Comparison of ENCODE assay signal across 31 cellular contexts in the genomic region with DNA sequence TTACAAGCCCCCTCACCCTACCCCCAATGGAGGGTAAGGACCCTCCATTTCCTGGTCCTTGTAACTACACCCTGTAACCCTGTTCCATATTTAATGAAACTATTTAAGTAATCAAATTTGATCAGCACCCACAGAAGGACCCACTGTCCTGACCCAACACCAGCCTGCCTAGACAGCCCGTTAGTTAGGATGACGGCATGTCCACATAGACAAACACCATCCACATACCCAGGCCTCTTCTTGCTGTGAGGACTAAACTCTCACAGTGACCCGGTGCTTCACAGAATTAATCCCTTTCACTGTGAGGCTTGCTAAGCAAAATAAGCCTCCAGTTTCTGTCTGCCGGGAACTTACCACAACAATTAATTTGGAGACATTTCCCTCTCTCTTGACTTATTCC. TPM values are rescaled to one million over a fixed set of nuclear protein-coding genes. Genes with fewer than 3 reads are reported as not detected.
"Had no signal": no experiment of that assay in that cellular context is flagged by ENCODE, and none has a peak within 500 bp of the region (broad histone marks: within the 10 kb centered on the region; RNA-seq: fewer than 3 reads in every experiment).

No MANE protein-coding gene starts in this region.

- H3K9me3 ChIP-seq: esophagus squamous epithelium, gastroesophageal sphincter, heart left ventricle had no signal

- H3K27ac Mint-ChIP-seq: activated B cell treated with CpG ODN at 0.5 μM for 24 hours; activated CD8-positive, alpha-beta T cell treated with anti-CD3 and anti-CD28 coated beads for 36 hours; activated naive CD8-positive, alpha-beta T cell; activated T-helper 17 cell treated with anti-CD3 and anti-CD28 coated beads, Interleukin-2, amount 50 U/mL, for 72 hours; dendritic cell treated with granulocyte-macrophage colony-stimulating factor and Interleukin-4, amounts not matched to agents 40 ng/mL and 50 ng/mL, for 4 days; effector memory CD8-positive, alpha-beta T cell had no signal

- ATAC-seq: activated CD4-positive, CD25-positive, alpha-beta regulatory T cell treated with anti-CD3 and anti-CD28 coated beads, Interleukin-2, amount 50 U/mL, for 24 hours; activated CD8-positive, alpha-beta T cell treated with anti-CD3 and anti-CD28 coated beads for 36 hours; activated T-cell treated with anti-CD3 and anti-CD28 coated beads, Interleukin-2, amount 50 U/mL, for 4 hours; activated T-helper 17 cell treated with anti-CD3 and anti-CD28 coated beads, Interleukin-2, amount 50 U/mL, for 72 hours; effector memory CD8-positive, alpha-beta T cell; gastroesophageal sphincter; heart left ventricle had no signal

- H3K4me3 Mint-ChIP-seq: activated B cell treated with CpG ODN at 0.5 μM for 24 hours; activated CD8-positive, alpha-beta T cell treated with anti-CD3 and anti-CD28 coated beads for 36 hours; activated naive CD8-positive, alpha-beta T cell; activated T-cell treated with anti-CD3 and anti-CD28 coated beads, Interleukin-2, amount 50 U/mL, for 4 hours; activated T-helper 17 cell treated with anti-CD3 and anti-CD28 coated beads, Interleukin-2, amount 50 U/mL, for 72 hours; central memory CD8-positive, alpha-beta T cell; dendritic cell treated with granulocyte-macrophage colony-stimulating factor and Interleukin-4, amounts not matched to agents 40 ng/mL and 50 ng/mL, for 4 days; effector memory CD8-positive, alpha-beta T cell had no signal

- H3K36me3 Mint-ChIP-seq: activated naive CD8-positive, alpha-beta T cell had no signal

- H3K9me3 Mint-ChIP-seq: activated T-cell treated with anti-CD3 and anti-CD28 coated beads, Interleukin-2, amount 50 U/mL, for 4 hours; activated T-helper 17 cell treated with anti-CD3 and anti-CD28 coated beads, Interleukin-2, amount 50 U/mL, for 72 hours; central memory CD8-positive, alpha-beta T cell; dendritic cell treated with granulocyte-macrophage colony-stimulating factor and Interleukin-4, amounts not matched to agents 40 ng/mL and 50 ng/mL, for 4 days; effector memory CD8-positive, alpha-beta T cell had no signal

- H3K27me3 ChIP-seq: brain microvascular endothelial cell, gastroesophageal sphincter had no signal

- H3K4me1 Mint-ChIP-seq: activated B cell treated with CpG ODN at 0.5 μM for 24 hours; activated T-helper 17 cell treated with anti-CD3 and anti-CD28 coated beads, Interleukin-2, amount 50 U/mL, for 72 hours; central memory CD8-positive, alpha-beta T cell had no signal

- H3K36me3 ChIP-seq: brain microvascular endothelial cell, esophagus squamous epithelium, gastroesophageal sphincter, heart left ventricle had no signal

- H3K27ac ChIP-seq: brain microvascular endothelial cell, coronary artery, dorsolateral prefrontal cortex, esophagus squamous epithelium, gastroesophageal sphincter, heart left ventricle had no signal

- H3K4me3 ChIP-seq: coronary artery, dorsolateral prefrontal cortex, esophagus squamous epithelium, gastroesophageal sphincter, heart left ventricle had no signal

- DNase-seq: activated B cell treated with CpG ODN at 0.5 μM for 24 hours; activated CD4-positive, alpha-beta T cell treated with anti-CD3 and anti-CD28 coated beads for 48 hours; activated CD4-positive, alpha-beta T cell treated with anti-CD3 and anti-CD28 coated beads, Interleukin-2, amount 50 U/mL, for 1 hour; activated CD4-positive, alpha-beta T cell treated with anti-CD3 and anti-CD28 coated beads, Interleukin-2, amount 50 U/mL, for 48 hours; activated CD8-positive, alpha-beta memory T cell treated with anti-CD3 and anti-CD28 coated beads for 24 hours; activated CD8-positive, alpha-beta T cell treated with anti-CD3 and anti-CD28 coated beads for 36 hours; activated effector memory CD4-positive, alpha-beta T cell treated with Interleukin-2 at 50 U/mL for 16 hours; activated gamma-delta T cell treated with Interleukin-2 at 50 U/mL for 16 hours; activated naive CD4-positive, alpha-beta T cell treated with anti-CD3 and anti-CD28 coated beads, Interleukin-2, amount 50 U/mL, for 16 hours; activated naive CD4-positive, alpha-beta T cell treated with Interleukin-2 at 50 U/mL for 16 hours; activated T-cell treated with anti-CD3 and anti-CD28 coated beads, Interleukin-2, amount 50 U/mL, for 4 hours; amniotic stem cell; anterior cingulate cortex; brain microvascular endothelial cell; dorsolateral prefrontal cortex; effector memory CD8-positive, alpha-beta T cell; erythroblast; esophagus squamous epithelium; foreskin melanocyte; heart left ventricle; T-helper 2 cell had no signal

- H3K4me1 ChIP-seq: gastroesophageal sphincter, heart left ventricle had no signal

RNA-seq across cellular contexts. Expression of a gene that starts 32.8 kb away (rescaled TPM):
- total RNA-seq: activated B cell treated with CpG ODN at 0.5 μM for 24 hours; activated CD8-positive, alpha-beta T cell treated with anti-CD3 and anti-CD28 coated beads for 36 hours; activated T-cell treated with anti-CD3 and anti-CD28 coated beads, Interleukin-2, amount 50 U/mL, for 4 hours; activated T-helper 17 cell treated with anti-CD3 and anti-CD28 coated beads, Interleukin-2, amount 50 U/mL, for 72 hours; cardiac septum; glomerular endothelial cell; heart left ventricle; T-helper 1 cell treated with Interleukin-12 subunit alpha and Interleukin-12 subunit beta and Interleukin-4 antibody, amounts not matched to agents 30 ng/mL and 1 ng/mL, for 36 hours had no signal
